In the genomic region with DNA sequence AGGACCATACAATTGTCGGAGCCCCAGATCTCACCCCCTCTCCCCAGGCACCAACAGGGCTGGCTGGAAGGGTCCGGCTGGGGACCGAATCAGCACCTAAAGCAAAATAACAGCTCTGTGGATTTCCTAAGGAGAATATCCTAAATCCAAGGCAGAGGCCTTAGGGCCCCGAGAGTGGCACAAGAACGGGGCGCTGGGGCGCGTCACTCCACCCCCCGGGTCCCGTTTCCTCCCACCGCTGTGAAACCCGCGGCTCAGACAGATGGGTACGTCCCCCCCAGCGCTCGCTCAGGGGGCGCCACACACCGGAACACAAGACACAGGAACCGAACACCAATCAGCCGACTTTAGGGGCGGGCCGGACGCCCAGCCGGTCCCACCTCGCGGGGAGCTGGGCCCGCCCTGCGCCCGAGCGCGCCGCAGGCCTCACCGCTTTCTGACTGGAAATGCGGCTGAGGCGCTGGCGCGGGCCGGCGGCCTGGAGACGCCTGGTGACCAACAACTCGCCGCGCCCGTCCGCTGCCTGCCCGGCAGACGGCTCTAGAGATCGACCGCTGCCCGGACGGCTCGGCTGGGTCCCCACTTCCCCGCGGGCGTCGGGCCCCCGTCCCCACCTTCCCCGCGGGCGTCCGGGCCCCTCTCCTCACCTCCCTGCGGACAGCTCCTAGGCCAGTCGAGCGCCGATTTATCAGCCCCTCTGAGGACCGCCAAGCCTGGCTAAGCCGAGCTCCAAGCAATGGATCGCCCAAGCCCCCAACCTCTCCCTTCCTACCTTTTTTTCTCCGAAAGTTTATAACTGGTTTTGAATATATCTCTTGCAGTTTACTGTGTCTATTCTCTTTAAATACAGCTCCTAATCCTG, we compare ENCODE assay signal across 8 cellular contexts. TPM values are rescaled to one million over a fixed set of nuclear protein-coding genes. Genes with fewer than 3 reads are reported as not detected.
DNase-seq lines count a peak whose midpoint lies in the region; ATAC-seq, FAIRE-seq and TF ChIP-seq lines count a peak whose summit lies in the region.

A gene with protein sequence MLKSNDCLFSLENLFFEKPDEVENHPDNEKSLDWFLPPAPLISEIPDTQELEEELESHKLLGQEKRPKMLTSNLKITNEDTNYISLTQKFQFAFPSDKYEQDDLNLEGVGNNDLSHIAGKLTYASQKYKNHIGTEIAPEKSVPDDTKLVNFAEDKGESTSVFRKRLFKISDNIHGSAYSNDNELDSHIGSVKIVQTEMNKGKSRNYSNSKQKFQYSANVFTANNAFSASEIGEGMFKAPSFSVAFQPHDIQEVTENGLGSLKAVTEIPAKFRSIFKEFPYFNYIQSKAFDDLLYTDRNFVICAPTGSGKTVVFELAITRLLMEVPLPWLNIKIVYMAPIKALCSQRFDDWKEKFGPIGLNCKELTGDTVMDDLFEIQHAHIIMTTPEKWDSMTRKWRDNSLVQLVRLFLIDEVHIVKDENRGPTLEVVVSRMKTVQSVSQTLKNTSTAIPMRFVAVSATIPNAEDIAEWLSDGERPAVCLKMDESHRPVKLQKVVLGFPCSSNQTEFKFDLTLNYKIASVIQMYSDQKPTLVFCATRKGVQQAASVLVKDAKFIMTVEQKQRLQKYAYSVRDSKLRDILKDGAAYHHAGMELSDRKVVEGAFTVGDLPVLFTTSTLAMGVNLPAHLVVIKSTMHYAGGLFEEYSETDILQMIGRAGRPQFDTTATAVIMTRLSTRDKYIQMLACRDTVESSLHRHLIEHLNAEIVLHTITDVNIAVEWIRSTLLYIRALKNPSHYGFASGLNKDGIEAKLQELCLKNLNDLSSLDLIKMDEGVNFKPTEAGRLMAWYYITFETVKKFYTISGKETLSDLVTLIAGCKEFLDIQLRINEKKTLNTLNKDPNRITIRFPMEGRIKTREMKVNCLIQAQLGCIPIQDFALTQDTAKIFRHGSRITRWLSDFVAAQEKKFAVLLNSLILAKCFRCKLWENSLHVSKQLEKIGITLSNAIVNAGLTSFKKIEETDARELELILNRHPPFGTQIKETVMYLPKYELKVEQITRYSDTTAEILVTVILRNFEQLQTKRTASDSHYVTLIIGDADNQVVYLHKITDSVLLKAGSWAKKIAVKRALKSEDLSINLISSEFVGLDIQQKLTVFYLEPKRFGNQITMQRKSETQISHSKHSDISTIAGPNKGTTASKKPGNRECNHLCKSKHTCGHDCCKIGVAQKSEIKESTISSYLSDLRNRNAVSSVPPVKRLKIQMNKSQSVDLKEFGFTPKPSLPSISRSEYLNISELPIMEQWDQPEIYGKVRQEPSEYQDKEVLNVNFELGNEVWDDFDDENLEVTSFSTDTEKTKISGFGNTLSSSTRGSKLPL (N-terminal part only) (minus strand): TSS at position 687 of the 862 bp plus-strand sequence. CDS start 3,755 bp downstream, outside the sequence.

- H3K4me2 ChIP-seq in HepG2 (ENCODE audit: low read depth, low read length): peak within 1 kb of the TSS; percentile 83

- no peak for TF ChIP-seq POLR2A in HepG2 (IDR thresholded peaks at IDR 0.05; ENCODE audit: insufficient read depth in 1 of 2, low read depth in 2 of 2, low read length in 2 of 2)

- in situ Hi-C loops in HepG2 (cut with HindIII; ENCODE audit: extremely low pct_ligation_motif_present, low pct_unique_long_range_greater_than_20kb): loop anchor here (5.0 kb wide), 1 partner anchor 122 kb away; no protein-coding TSS in a partner anchor

- H3K36me3 ChIP-seq in HepG2 (replicated peaks in 1 of 2; ENCODE audit: control insufficient read depth in 1 of 2, insufficient read depth in 2 of 2, low read length in 2 of 2): no peaks in the 10 kb centered on the region

- CTCF ChIA-PET in HepG2 (lab: Yijun Ruan, JAX; ENCODE audit: low intra/inter-chr PET ratio, low total read pairs): no interaction called here

- no peaks in the 10 kb centered on the region for H4K20me1 ChIP-seq in HepG2 (ENCODE audit: insufficient read depth, low read length)

- peak within 1 kb of the TSS; percentile 42 for H2AFZ ChIP-seq in HepG2 (ENCODE audit: low read length)

- H3K27me3 ChIP-seq in HepG2 (ENCODE audit: control insufficient read depth in 1 of 2, insufficient read depth in 2 of 2, low read length in 2 of 2): peaks cover 0 to 10% of the 10 kb centered on the region in 2 experiments; a peak in 1 of 5 replicates

- 9% methylated on average over 17 of the region's 69 CpGs for WGBS in HepG2 (ENCODE audit: low lambda C conversion rate)

- DNase-seq in activated effector memory CD4-positive, alpha-beta T cell treated with anti-CD3 and anti-CD28 coated beads, Interleukin-2, amount 50 U/mL, for 16 hours: peak; percentile 64
- no peak for DNase-seq in activated effector memory CD4-positive, alpha-beta T cell treated with Interleukin-2 at 50 U/mL for 16 hours
- DNase-seq in NCI-H1694 (lab: John Stamatoyannopoulos, UW) (peak; percentile 88), coronary artery (ENCODE audit: low spot score) (no peak), HepG2 (ENCODE audit: low spot score) (peak; percentile 59)
- peak; percentile 8 for DNase-seq in activated CD4-positive, CD25-positive, alpha-beta regulatory T cell treated with anti-CD3 and anti-CD28 coated beads, Interleukin-2, amount 50 U/mL, for 16 hours (ENCODE audit: low read depth, low spot score)
- DNase-seq in stimulated activated CD4-positive, alpha-beta T cell treated with anti-CD3 and anti-CD28 coated beads, Interleukin-4, amount 100 ng/mL, for 1 hour: peak; percentile 59

- BruUV-seq in HepG2 (replicated peaks; lab: Mats Ljungman, UMichigan): TSS peak; percentile 62

- H3K9me3 ChIP-seq in HepG2 (ENCODE audit: low read length): no peaks in the 10 kb centered on the region

- FAIRE-seq in HepG2 (lab: Jason Lieb, UNC): no peak

- H3K9ac ChIP-seq in HepG2 (ENCODE audit: insufficient read depth, low read depth, low read length): peak within 1 kb of the TSS; percentile 54

- no peak for TF ChIP-seq RAD21 in HepG2 (CRISPR knock-in tag; IDR thresholded peaks at IDR 0.05)

- POLR2A ChIA-PET in HepG2 (lab: Yijun Ruan, JAX): interaction anchor here (1.2 to 1.3 kb wide), 2 partner anchors 20 to 96 kb away, joined by 3 to 4 read pairs; a partner anchor contains a TSS

- no peak for TF ChIP-seq CTCF in coronary artery (IDR thresholded peaks at IDR 0.05)
- peak; percentile 47 for TF ChIP-seq CTCF in HepG2 (CRISPR knock-in tag; IDR thresholded peaks at IDR 0.05)

- H3K4me3 ChIP-seq in coronary artery (peak within 1 kb of the TSS; percentile 69), HepG2 (replicated peaks in 1 of 3; ENCODE audit: insufficient read depth in 1 of 3, low read depth in 2 of 3, low read length in 3 of 3) (peak within 1 kb of the TSS; percentile 60 to 76 (median 70))

- H3K79me2 ChIP-seq in HepG2 (ENCODE audit: insufficient read depth, low read length): no peaks in the 10 kb centered on the region

- intact Hi-C loops in HepG2 (cut with micrococcal nuclease; ENCODE audit: unreplicated experiment): loop anchor here (1.0 to 5.0 kb wide), 2 partner anchors 96 to 1668 kb away; a partner anchor contains a TSS

- peak within 1 kb of the TSS; percentile 41 to 51 for H3K27ac ChIP-seq in coronary artery
- no peak within 1 kb of the TSS for H3K27ac ChIP-seq in HepG2 (ENCODE audit: extremely low read length, insufficient read depth, low read length)

- ATAC-seq in HG02840 (IDR thresholded peaks at IDR 0.05; ENCODE audit: low FRiP score, unreplicated experiment) (peak; percentile 95), HepG2 (peak; percentile 99)

- H3K4me1 ChIP-seq in HepG2 (ENCODE audit: insufficient read depth, low read length): no peaks in the 10 kb centered on the region

- TF ChIP-seq EP300 in HepG2 (IDR thresholded peaks at IDR 0.05; ENCODE audit: low read depth in 2 of 2, low read length in 2 of 2) (no peak), HepG2 (CRISPR knock-in tag; IDR thresholded peaks at IDR 0.05; ENCODE audit: borderline replicate concordance) (no peak)

TF ChIP-seq in HepG2, 621 proteins besides CTCF, POLR2A, EP300 and RAD21 (continues in another document):
- TF ChIP-seq ADNP (CRISPR knock-in tag; IDR thresholded peaks at IDR 0.05): no peak
- TF ChIP-seq, protein P1, sequence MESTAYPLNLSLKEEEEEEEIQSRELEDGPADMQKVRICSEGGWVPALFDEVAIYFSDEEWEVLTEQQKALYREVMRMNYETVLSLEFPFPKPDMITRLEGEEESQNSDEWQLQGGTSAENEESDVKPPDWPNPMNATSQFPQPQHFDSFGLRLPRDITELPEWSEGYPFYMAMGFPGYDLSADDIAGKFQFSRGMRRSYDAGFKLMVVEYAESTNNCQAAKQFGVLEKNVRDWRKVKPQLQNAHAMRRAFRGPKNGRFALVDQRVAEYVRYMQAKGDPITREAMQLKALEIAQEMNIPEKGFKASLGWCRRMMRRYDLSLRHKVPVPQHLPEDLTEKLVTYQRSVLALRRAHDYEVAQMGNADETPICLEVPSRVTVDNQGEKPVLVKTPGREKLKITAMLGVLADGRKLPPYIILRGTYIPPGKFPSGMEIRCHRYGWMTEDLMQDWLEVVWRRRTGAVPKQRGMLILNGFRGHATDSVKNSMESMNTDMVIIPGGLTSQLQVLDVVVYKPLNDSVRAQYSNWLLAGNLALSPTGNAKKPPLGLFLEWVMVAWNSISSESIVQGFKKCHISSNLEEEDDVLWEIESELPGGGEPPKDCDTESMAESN (CRISPR knock-in tag; conservative IDR thresholded peaks at IDR 0.05): peak; percentile 43
- peak; percentile 42; the same call in 1 of the 2 replicates for TF ChIP-seq SALL1 (CRISPR knock-in tag; IDR thresholded peaks at IDR 0.05)

RNA-seq across cellular contexts. Expression of the gene that starts here (rescaled TPM):
- 0.29 and 1.4 TPM in 2 replicates for total RNA-seq in HepG2 (2016; rRNA removed; fragmentation: Illumina TruSeq; extraction: Trizol)
- total RNA-seq in HepG2 (2016; cell fraction: cytosol; rRNA removed; fragmentation: Illumina TruSeq; extraction: Trizol; ENCODE audit: low read depth): 1.2 and 1.4 TPM in 2 replicates
- 0.46 and 0.91 TPM in 2 replicates for total RNA-seq in HepG2 (2016; cell fraction: insoluble cytoplasmic fraction; rRNA removed; fragmentation: Illumina TruSeq; extraction: Trizol)
- total RNA-seq in HepG2 (2016; cell fraction: membrane; rRNA removed; fragmentation: Illumina TruSeq; extraction: Trizol): 1.2 and 1.3 TPM in 2 replicates
- 3.2 and 4.6 TPM in 2 replicates for total RNA-seq in HepG2 (2016; cell fraction: nucleus; rRNA removed; fragmentation: Illumina TruSeq; extraction: Trizol)
- polyA plus RNA-seq in HepG2 (2011; rRNA removed): 0.18 and 0.29 TPM in 2 replicates
- polyA plus RNA-seq in HepG2 (2011; cell fraction: cytosol; rRNA removed): 0.08 TPM in 1 of 2 replicates, not detected in the other
- polyA plus RNA-seq in HepG2 (2011; cell fraction: nucleus; rRNA removed): 0.40 and 1.2 TPM in 2 replicates
- 0.36 and 0.50 TPM in 2 replicates for polyA plus RNA-seq in HepG2 (2012)
- polyA plus RNA-seq in HepG2 (2016; cell fraction: cytosol; fragmentation: Illumina TruSeq; extraction: Trizol; ENCODE audit: low read depth): 0.03 TPM in 1 of 2 replicates, not detected in the other
- polyA plus RNA-seq in HepG2 (2016; cell fraction: insoluble cytoplasmic fraction; fragmentation: Illumina TruSeq; extraction: Trizol; ENCODE audit: low read depth): 0.48 and 0.70 TPM in 2 replicates
- polyA plus RNA-seq in HepG2 (2016; cell fraction: membrane; fragmentation: Illumina TruSeq; extraction: Trizol; ENCODE audit: low read depth): 0.06 and 0.11 TPM in 2 replicates
- polyA plus RNA-seq in HepG2 (2016; cell fraction: nucleus; fragmentation: Illumina TruSeq; extraction: Trizol; ENCODE audit: insufficient read depth, low read depth): 3.7 and 4.0 TPM in 2 replicates
- not detected in 2 replicates for polyA minus RNA-seq in HepG2 (2011; rRNA and poly(A)+ RNA removed; ENCODE audit: low replicate concordance)
- polyA minus RNA-seq in HepG2 (2011; cell fraction: cytosol; rRNA and poly(A)+ RNA removed): not detected in 2 replicates
- 2.6 and 2.7 TPM in 2 replicates for polyA minus RNA-seq in HepG2 (2011; cell fraction: nucleus; rRNA and poly(A)+ RNA removed)

Comparison
In these comparisons a context has a peak if more than half of its experiments do, and no peak if none do; other contexts are left out.
1. DNase-seq: peak in activated effector memory CD4-positive, alpha-beta T cell treated with anti-CD3 and anti-CD28 coated beads, Interleukin-2, amount 50 U/mL, for 16 hours (single experiment), NCI-H1694 (single experiment), activated CD4-positive, CD25-positive, alpha-beta regulatory T cell treated with anti-CD3 and anti-CD28 coated beads, Interleukin-2, amount 50 U/mL, for 16 hours (single experiment), HepG2 (single experiment) and stimulated activated CD4-positive, alpha-beta T cell treated with anti-CD3 and anti-CD28 coated beads, Interleukin-4, amount 100 ng/mL, for 1 hour (single experiment); none in activated effector memory CD4-positive, alpha-beta T cell treated with Interleukin-2 at 50 U/mL for 16 hours (single experiment) and coronary artery (single experiment).